In the genomic region with DNA sequence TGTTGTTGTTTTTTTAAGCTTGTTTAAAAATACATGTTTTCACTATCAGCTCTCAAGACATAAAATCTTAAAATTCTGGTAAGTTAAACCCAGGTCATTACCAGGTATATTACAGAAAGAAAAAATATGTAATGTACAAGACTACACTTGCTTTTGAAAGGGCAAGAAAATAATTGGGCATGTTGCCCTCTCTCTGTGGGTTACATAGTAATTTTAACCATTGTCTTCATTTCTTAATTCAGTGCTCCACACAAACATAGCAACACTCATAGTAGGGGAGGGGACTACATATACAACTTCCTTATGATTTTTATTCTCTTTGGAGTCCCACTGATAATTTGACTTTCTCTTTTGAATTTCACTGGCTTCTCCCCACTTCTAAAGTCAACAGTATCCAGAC, we compare ENCODE assay signal across 25 cellular contexts.
"Had no signal": no experiment of that assay in that cellular context is flagged by ENCODE, and none has a peak within 500 bp of the region (broad histone marks: within the 10 kb centered on the region; RNA-seq: fewer than 3 reads in every experiment).

No MANE protein-coding gene starts in this region.

- H3K9me3 Mint-ChIP-seq: activated naive CD4-positive, alpha-beta T cell treated with anti-CD3 and anti-CD28 coated beads, Interleukin-2, amount 50 U/mL, for 24 hours; activated naive CD8-positive, alpha-beta T cell treated with anti-CD3 and anti-CD28 coated beads, Interleukin-2, amount 50 U/mL, for 24 hours; activated T-helper 2 cell treated with anti-CD3 and anti-CD28 coated beads, Interferon-gamma antibody, Interleukin-2, Interleukin-4, amounts not matched to agents 10 μg/mL and 5 μg/mL and 100 μg/mL, durations not matched to agents 14 hours and 24 hours and 36 hours; effector memory CD8-positive, alpha-beta T cell; nephron had no signal

- H3K9me3 ChIP-seq: gastroesophageal sphincter, testis, transverse colon had no signal

- H3K4me1 ChIP-seq: gastroesophageal sphincter, testis, transverse colon had no signal

- H3K4me1 Mint-ChIP-seq: activated CD4-positive, alpha-beta T cell treated with anti-CD3 and anti-CD28 coated beads for 36 hours; activated CD8-positive, alpha-beta memory T cell treated with anti-CD3 and anti-CD28 coated beads, Interleukin-2, amount 10 ng/mL, durations not matched to agents 7 days and 5 days; activated naive CD4-positive, alpha-beta T cell treated with anti-CD3 and anti-CD28 coated beads, Interleukin-2, amount 50 U/mL, for 24 hours; activated naive CD8-positive, alpha-beta T cell treated with anti-CD3 and anti-CD28 coated beads, Interleukin-2, amount 50 U/mL, for 24 hours had no signal

- ATAC-seq: activated CD4-positive, alpha-beta T cell treated with anti-CD3 and anti-CD28 coated beads for 36 hours; activated CD8-positive, alpha-beta memory T cell treated with anti-CD3 and anti-CD28 coated beads, Interleukin-2, amount 10 ng/mL, durations not matched to agents 7 days and 5 days; activated CD8-positive, alpha-beta T cell treated with anti-CD3 and anti-CD28 coated beads, Interleukin-2, amount 10 ng/mL, durations not matched to agents 7 days and 5 days; activated naive CD8-positive, alpha-beta T cell treated with anti-CD3 and anti-CD28 coated beads, Interleukin-2, amount 50 U/mL, for 24 hours; effector memory CD8-positive, alpha-beta T cell; esophagus mucosa; gastroesophageal sphincter; left cardiac atrium; left ventricle myocardium superior; right cardiac atrium; stimulated activated naive CD8-positive, alpha-beta T cell treated with anti-CD3 and anti-CD28 coated beads, Interleukin-15, Interleukin-2, amounts not matched to agents 100 U/mL and 50 U/mL, for 24 hours; T-helper 17 cell; WTC11 had no signal

- H3K27ac Mint-ChIP-seq: activated CD4-positive, alpha-beta T cell treated with anti-CD3 and anti-CD28 coated beads for 36 hours; activated CD8-positive, alpha-beta memory T cell treated with anti-CD3 and anti-CD28 coated beads, Interleukin-2, amount 10 ng/mL, durations not matched to agents 7 days and 5 days; activated CD8-positive, alpha-beta T cell treated with anti-CD3 and anti-CD28 coated beads, Interleukin-2, amount 10 ng/mL, durations not matched to agents 7 days and 5 days; activated naive CD4-positive, alpha-beta T cell treated with anti-CD3 and anti-CD28 coated beads, Interleukin-2, amount 50 U/mL, for 24 hours; activated naive CD8-positive, alpha-beta T cell treated with anti-CD3 and anti-CD28 coated beads, Interleukin-2, amount 50 U/mL, for 24 hours; activated T-helper 2 cell treated with anti-CD3 and anti-CD28 coated beads, Interferon-gamma antibody, Interleukin-2, Interleukin-4, amounts not matched to agents 10 μg/mL and 5 μg/mL and 100 μg/mL, durations not matched to agents 14 hours and 24 hours and 36 hours; effector memory CD8-positive, alpha-beta T cell; T-helper 17 cell; WTC11 had no signal

- H3K27me3 Mint-ChIP-seq: activated CD4-positive, alpha-beta T cell treated with anti-CD3 and anti-CD28 coated beads for 36 hours; activated CD8-positive, alpha-beta memory T cell treated with anti-CD3 and anti-CD28 coated beads, Interleukin-2, amount 10 ng/mL, durations not matched to agents 7 days and 5 days; activated naive CD4-positive, alpha-beta T cell treated with anti-CD3 and anti-CD28 coated beads, Interleukin-2, amount 50 U/mL, for 24 hours; activated naive CD8-positive, alpha-beta T cell treated with anti-CD3 and anti-CD28 coated beads, Interleukin-2, amount 50 U/mL, for 24 hours; effector memory CD8-positive, alpha-beta T cell; T-helper 17 cell had no signal

- H3K36me3 Mint-ChIP-seq: activated CD8-positive, alpha-beta memory T cell treated with anti-CD3 and anti-CD28 coated beads, Interleukin-2, amount 10 ng/mL, durations not matched to agents 7 days and 5 days had no signal

- H3K4me3 Mint-ChIP-seq: activated CD4-positive, alpha-beta T cell treated with anti-CD3 and anti-CD28 coated beads for 36 hours; activated CD8-positive, alpha-beta memory T cell treated with anti-CD3 and anti-CD28 coated beads, Interleukin-2, amount 10 ng/mL, durations not matched to agents 7 days and 5 days; activated CD8-positive, alpha-beta T cell treated with anti-CD3 and anti-CD28 coated beads, Interleukin-2, amount 10 ng/mL, durations not matched to agents 7 days and 5 days; activated naive CD4-positive, alpha-beta T cell treated with anti-CD3 and anti-CD28 coated beads, Interleukin-2, amount 50 U/mL, for 24 hours; activated naive CD8-positive, alpha-beta T cell treated with anti-CD3 and anti-CD28 coated beads, Interleukin-2, amount 50 U/mL, for 24 hours; effector memory CD8-positive, alpha-beta T cell; nephron; T-helper 17 cell; WTC11 had no signal

- H3K27ac ChIP-seq: coronary artery, gastroesophageal sphincter, hepatocyte, testis, transverse colon had no signal

- H3K4me3 ChIP-seq: coronary artery, gastroesophageal sphincter, hepatocyte, testis, transverse colon had no signal

- H3K36me3 ChIP-seq: transverse colon had no signal

- H3K27me3 ChIP-seq: gastroesophageal sphincter, hepatocyte, testis, transverse colon had no signal

- DNase-seq: activated CD4-positive, alpha-beta T cell treated with anti-CD3 and anti-CD28 coated beads for 36 hours; activated CD8-positive, alpha-beta memory T cell treated with anti-CD3 and anti-CD28 coated beads, Interleukin-2, amount 10 ng/mL, durations not matched to agents 7 days and 5 days; activated CD8-positive, alpha-beta T cell treated with anti-CD3 and anti-CD28 coated beads, Interleukin-2, amount 10 ng/mL, durations not matched to agents 7 days and 5 days; activated naive CD8-positive, alpha-beta T cell treated with anti-CD3 and anti-CD28 coated beads, Interleukin-2, amount 50 U/mL, for 24 hours; activated T-cell treated with anti-CD3 and anti-CD28 coated beads, Interleukin-2, amount 50 U/mL, for 48 hours; effector memory CD8-positive, alpha-beta T cell; islet precursor cell; left cardiac atrium; left ventricle myocardium superior; posterior cingulate gyrus; right cardiac atrium; stimulated activated CD4-positive, alpha-beta T cell treated with anti-CD3 and anti-CD28 coated beads, Interleukin-2, amount 100 ng/mL, for 48 hours; stimulated activated naive CD8-positive, alpha-beta T cell treated with anti-CD3 and anti-CD28 coated beads, Interleukin-15, Interleukin-2, amounts not matched to agents 100 U/mL and 50 U/mL, for 24 hours; T-helper 17 cell; T1000; testis; transverse colon had no signal
